Comparison of ENCODE assay signal across 1 cellular context in genomic region chr2:74499269-74499939, GRCh38.
TF ChIP-seq lines count a peak whose summit lies in the region.

A gene with protein sequence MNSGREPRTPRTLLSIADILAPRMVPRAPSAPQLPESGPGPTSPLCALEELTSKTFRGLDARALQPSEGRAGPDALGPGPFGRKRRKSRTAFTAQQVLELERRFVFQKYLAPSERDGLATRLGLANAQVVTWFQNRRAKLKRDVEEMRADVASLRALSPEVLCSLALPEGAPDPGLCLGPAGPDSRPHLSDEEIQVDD (minus strand): TSS chr2:74499603. CDS start chr2:74499537, 66 bp downstream.

TF ChIP-seq in HCT116, 20 proteins besides CTCF, POLR2A, EP300 and RAD21 (continued from another document):
- no peak for TF ChIP-seq YY1 (IDR thresholded peaks at IDR 0.05; ENCODE audit: extremely low read depth, insufficient replicate concordance, low read depth, low read length)
